9 cellular contexts compared by ENCODE assay signal in the genomic region with DNA sequence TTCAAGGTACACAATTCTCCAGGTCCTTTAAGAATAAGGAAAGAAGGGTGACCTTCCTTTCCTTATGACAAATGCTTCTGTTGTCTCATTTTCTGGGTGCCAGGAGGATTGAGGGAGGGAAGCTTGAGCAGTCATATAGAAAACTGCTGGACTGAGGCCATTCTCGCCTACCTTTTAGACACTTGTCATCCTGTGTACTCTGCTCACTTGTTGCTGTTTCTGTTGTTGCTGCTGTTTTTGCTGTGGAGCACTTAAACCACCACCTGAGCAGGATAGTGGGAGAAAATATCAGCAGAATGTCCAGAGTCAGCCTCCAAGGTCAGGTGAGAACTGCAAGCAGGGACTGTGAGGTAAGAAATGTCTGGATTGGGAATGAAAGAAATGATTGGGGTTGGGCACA. TPM values are rescaled to one million over a fixed set of nuclear protein-coding genes. Genes with fewer than 3 reads are reported as not detected.
"Had no signal": no experiment of that assay in that cellular context is flagged by ENCODE, and none has a peak within 500 bp of the region (broad histone marks: within the 10 kb centered on the region; RNA-seq: fewer than 3 reads in every experiment).

No MANE protein-coding gene starts in this region.

- ATAC-seq: GM23338, HCT116 had no signal

- DNase-seq: H7, KBM-7 had no signal

- H3K4me3 ChIP-seq: GM23338, HAP-1 had no signal

- H3K36me3 ChIP-seq: HAP-1 had no signal

- H3K4me2 ChIP-seq: GM23338, KMS-11 had no signal

- H3K27ac ChIP-seq: KMS-11 had no signal

- H2AFZ ChIP-seq: GM23338 had no signal

- H3K9me3 ChIP-seq: HAP-1 had no signal

- H3K9ac ChIP-seq: KMS-11 had no signal

RNA-seq across cellular contexts. Expression of a gene that starts 2.8 kb away (rescaled TPM):
- total RNA-seq: H4, H7, HT-29 had no signal
- polyA plus RNA-seq: GM23338, IgD-negative memory B cell had no signal

RNA-seq across cellular contexts. Expression of a gene that starts 4.2 kb away (rescaled TPM):
- polyA plus RNA-seq: IgD-negative memory B cell had no signal

RNA-seq across cellular contexts. Expression of a gene that starts 15.2 kb away (rescaled TPM):
- total RNA-seq: HT-29 had no signal
- polyA plus RNA-seq: IgD-negative memory B cell had no signal

RNA-seq across cellular contexts. Expression of a gene that starts 30.2 kb away (rescaled TPM):
- total RNA-seq: H4 had no signal
